Comparison of ENCODE assay signal across 18 cellular contexts in genomic region chr1:183933528-183934179, GRCh38.
"Had no signal": no experiment of that assay in that cellular context is flagged by ENCODE, and none has a peak within 500 bp of the region (broad histone marks: within the 10 kb centered on the region; RNA-seq: fewer than 3 reads in every experiment).

No MANE protein-coding gene starts in this region.

- ATAC-seq: stimulated activated naive CD8-positive, alpha-beta T cell treated with anti-CD3 and anti-CD28 coated beads, Interleukin-15, Interleukin-2, amounts not matched to agents 100 U/mL and 50 U/mL, for 24 hours had no signal

- H3K4me3 ChIP-seq: breast epithelium, esophagus squamous epithelium, SJSA1, testis, upper lobe of left lung had no signal

- H2AFZ ChIP-seq: parathyroid adenoma had no signal

- H3K9me3 Mint-ChIP-seq: activated CD4-positive, alpha-beta T cell treated with anti-CD3 and anti-CD28 coated beads, Interleukin-2, amount 10 ng/mL, durations not matched to agents 24 days and 14 days; activated naive CD8-positive, alpha-beta T cell treated with anti-CD3 and anti-CD28 coated beads, Interleukin-2, amount 10 ng/mL, durations not matched to agents 7 days and 5 days; T-helper 2 cell treated with Interferon-gamma antibody and Interleukin-4, amounts not matched to agents 5 μg/mL and 100 μg/mL, for 36 hours had no signal

- H3K9ac ChIP-seq: parathyroid adenoma had no signal

- H3K27ac Mint-ChIP-seq: activated naive CD8-positive, alpha-beta T cell treated with anti-CD3 and anti-CD28 coated beads, Interleukin-2, amount 10 ng/mL, durations not matched to agents 7 days and 5 days; T-helper 2 cell treated with Interferon-gamma antibody and Interleukin-4, amounts not matched to agents 5 μg/mL and 100 μg/mL, for 36 hours had no signal

- H3K36me3 Mint-ChIP-seq: activated naive CD8-positive, alpha-beta T cell treated with anti-CD3 and anti-CD28 coated beads, Interleukin-2, amount 10 ng/mL, durations not matched to agents 7 days and 5 days had no signal

- H3K36me3 ChIP-seq: breast epithelium, esophagus squamous epithelium, neutrophil, SJSA1, upper lobe of left lung had no signal

- H3K79me2 ChIP-seq: parathyroid adenoma had no signal

- H3K4me3 Mint-ChIP-seq: activated CD4-positive, alpha-beta T cell treated with anti-CD3 and anti-CD28 coated beads, Interleukin-2, amount 10 ng/mL, durations not matched to agents 24 days and 14 days; activated naive CD8-positive, alpha-beta T cell treated with anti-CD3 and anti-CD28 coated beads, Interleukin-2, amount 10 ng/mL, durations not matched to agents 7 days and 5 days; T-helper 2 cell treated with Interferon-gamma antibody and Interleukin-4, amounts not matched to agents 5 μg/mL and 100 μg/mL, for 36 hours had no signal

- H3K27me3 Mint-ChIP-seq: activated CD4-positive, alpha-beta T cell treated with anti-CD3 and anti-CD28 coated beads, Interleukin-2, amount 10 ng/mL, durations not matched to agents 24 days and 14 days had no signal

- H3K27me3 ChIP-seq: breast epithelium, esophagus squamous epithelium, neutrophil, SJSA1, testis, upper lobe of left lung had no signal

- H3K4me1 Mint-ChIP-seq: activated naive CD8-positive, alpha-beta T cell treated with anti-CD3 and anti-CD28 coated beads, Interleukin-2, amount 10 ng/mL, durations not matched to agents 7 days and 5 days had no signal

- H3K27ac ChIP-seq: neutrophil, parathyroid adenoma, SJSA1, upper lobe of left lung had no signal

- DNase-seq: activated CD4-positive, alpha-beta T cell treated with anti-CD3 and anti-CD28 coated beads, Interleukin-2, amount 10 ng/mL, durations not matched to agents 24 days and 14 days; activated CD4-positive, CD25-positive, alpha-beta regulatory T cell; activated naive CD4-positive, alpha-beta T cell; activated naive CD8-positive, alpha-beta T cell treated with anti-CD3 and anti-CD28 coated beads, Interleukin-2, amount 10 ng/mL, durations not matched to agents 7 days and 5 days; anterior cingulate cortex; esophagus squamous epithelium; glutamatergic neuron; mammary epithelial cell; stimulated activated CD4-positive, alpha-beta T cell treated with anti-CD3 and anti-CD28 coated beads, Interleukin-4, amount 100 ng/mL, for 1 hour; stimulated activated naive CD8-positive, alpha-beta T cell treated with anti-CD3 and anti-CD28 coated beads, Interleukin-15, Interleukin-2, amounts not matched to agents 100 U/mL and 50 U/mL, for 24 hours; SW 1271; testis; upper lobe of left lung had no signal

- H3K4me1 ChIP-seq: parathyroid adenoma, SJSA1, upper lobe of left lung had no signal

- H3K9me3 ChIP-seq: breast epithelium, esophagus squamous epithelium, neutrophil, SJSA1, testis, upper lobe of left lung had no signal
